In genomic region chr16:88241404-88242311, GRCh38 we compare ENCODE assay signal across 8 cellular contexts.
DNase-seq lines count a peak whose midpoint lies in the region; FAIRE-seq and TF ChIP-seq lines count a peak whose summit lies in the region.
"Not testable (repeated sequence)": the region's sequence is repeated elsewhere in the genome, so short reads cannot be mapped to it uniquely, and the experiment has no call there.

No MANE protein-coding gene starts in this region.

- not testable (repeated sequence) for H3K36me3 ChIP-seq in BLaER1 treated with 17β-estradiol and CSF1 and Interleukin-3, amounts not matched to agents 10 nM and 100 nM; endothelial cell of umbilical vein (ENCODE audit: control insufficient read depth in 2 of 2, extremely low read depth in 1 of 2, insufficient read depth in 2 of 2, low read length in 2 of 2); ovary; tibial artery

- H3K9me3 ChIP-seq in BLaER1 treated with 17β-estradiol and CSF1 and Interleukin-3, amounts not matched to agents 10 nM and 100 nM (replicated peaks in 1 of 11); endothelial cell of umbilical vein (replicated peaks; ENCODE audit: control insufficient read depth, insufficient read depth, low read length); ovary; tibial artery: not testable (repeated sequence)

- not testable (repeated sequence) for H4K20me1 ChIP-seq in BLaER1 treated with 17β-estradiol and CSF1 and Interleukin-3, amounts not matched to agents 10 nM and 100 nM; endothelial cell of umbilical vein (replicated peaks; ENCODE audit: control insufficient read depth, extremely low read depth, insufficient read depth, low read length)

- H3K27ac ChIP-seq in BLaER1 treated with 17β-estradiol and CSF1 and Interleukin-3, amounts not matched to agents 10 nM and 100 nM; ovary: not testable (repeated sequence)
- H3K27ac ChIP-seq in RWPE1 (peak overlapping the region; percentile 70), endothelial cell of umbilical vein (ENCODE audit: insufficient read depth, low read depth, low read length) (peak overlapping the region; percentile 65), tibial artery (peak overlapping the region; percentile 65 to 67)

- intact Hi-C loops in endothelial cell of umbilical vein (cut with micrococcal nuclease), result loop anchor here (10.0 kb wide), 1 partner anchor 47 kb away; no protein-coding TSS in a partner anchor
- intact Hi-C loops in ovary (cut with DNase I); tibial artery (cut with DNase I; ENCODE audit: low total_unique reads): not testable (repeated sequence)

- H3K4me3 ChIP-seq in BLaER1 treated with 17β-estradiol and CSF1 and Interleukin-3, amounts not matched to agents 10 nM and 100 nM; astrocyte of the spinal cord (ENCODE audit: low read depth, low read length); endothelial cell of umbilical vein (replicated peaks in 1 of 3; ENCODE audit: insufficient read depth in 1 of 3, low read depth in 1 of 3, low read length in 3 of 3); ovary; tibial artery: not testable (repeated sequence)

- not testable (repeated sequence) for BruUV-seq in endothelial cell of umbilical vein (replicated peaks; lab: Mats Ljungman, UMichigan)

- H2AFZ ChIP-seq in endothelial cell of umbilical vein (ENCODE audit: low read depth, low read length), result not testable (repeated sequence)

- H3K4me1 ChIP-seq in BLaER1 treated with 17β-estradiol and CSF1 and Interleukin-3, amounts not matched to agents 10 nM and 100 nM, result peaks cover 11 to 35% (median 16%) of the 10 kb centered on the region in 10 experiments; a peak in 17 of 20 replicates
- H3K4me1 ChIP-seq in endothelial cell of umbilical vein (ENCODE audit: control insufficient read depth, extremely low read depth, insufficient read depth, low read length) (peaks cover 37% of the 10 kb centered on the region), ovary (ENCODE audit: insufficient read depth) (peaks cover 24% of the 10 kb centered on the region), tibial artery (peaks cover 0 to 48% (median 39%) of the 10 kb centered on the region in 4 donors)

- TF ChIP-seq CTCF in RWPE1 (conservative IDR thresholded peaks at IDR 0.05; ENCODE audit: low read depth); ovary (IDR thresholded peaks at IDR 0.05); tibial artery (IDR thresholded peaks at IDR 0.05): not testable (repeated sequence)
- TF ChIP-seq CTCF in astrocyte of the spinal cord (IDR thresholded peaks at IDR 0.05; ENCODE audit: low read depth, low read length) (peak; percentile 29), endothelial cell of umbilical vein (IDR thresholded peaks at IDR 0.05; ENCODE audit: extremely low read depth in 1 of 2, insufficient read depth in 1 of 2, low read depth in 1 of 2, low read length in 2 of 2) (peak in 1 of 2 donors; percentile 11)

- POLR2A ChIA-PET in RWPE1 (lab: Yijun Ruan, JAX; ENCODE audit: low non-redundant PET); endothelial cell of umbilical vein (lab: Charles Lee): not testable (repeated sequence)

- not testable (repeated sequence) for TF ChIP-seq EP300 in ovary (IDR thresholded peaks at IDR 0.05)

- not testable (repeated sequence) for TF ChIP-seq POLR2A in endothelial cell of umbilical vein (IDR thresholded peaks at IDR 0.05; ENCODE audit: low read depth, low read length); ovary (IDR thresholded peaks at IDR 0.05)

- not testable (repeated sequence) for H3K9me1 ChIP-seq in endothelial cell of umbilical vein (replicated peaks; ENCODE audit: control insufficient read depth, extremely low read depth, insufficient read depth, low read length)

- FAIRE-seq in endothelial cell of umbilical vein (lab: Jason Lieb, UNC), result peak; percentile 28

- peaks cover 0 to 15% (median 9%) of the 10 kb centered on the region in 11 experiments; a peak in 9 of 22 replicates for H3K27me3 ChIP-seq in BLaER1 treated with 17β-estradiol and CSF1 and Interleukin-3, amounts not matched to agents 10 nM and 100 nM
- H3K27me3 ChIP-seq in endothelial cell of umbilical vein (ENCODE audit: control insufficient read depth in 2 of 2, insufficient read depth in 2 of 2, low read length in 2 of 2); ovary; tibial artery: not testable (repeated sequence)

- peak overlapping the region in 8 of 11 experiments; percentile 31 to 62 (median 50); a peak in 7 of 22 replicates for H3K4me2 ChIP-seq in BLaER1 treated with 17β-estradiol and CSF1 and Interleukin-3, amounts not matched to agents 10 nM and 100 nM
- not testable (repeated sequence) for H3K4me2 ChIP-seq in endothelial cell of umbilical vein (ENCODE audit: insufficient read depth, low read length)

- H3K79me2 ChIP-seq in endothelial cell of umbilical vein (ENCODE audit: control insufficient read depth, insufficient read depth, low read length), result not testable (repeated sequence)

- 84 to 88% (median 85%) methylated on average over 18 to 19 of the region's 19 CpGs for WGBS in ovary, 3 donors

- not testable (repeated sequence) for H3K9ac ChIP-seq in BLaER1 treated with 17β-estradiol and CSF1 and Interleukin-3, amounts not matched to agents 10 nM and 100 nM; endothelial cell of umbilical vein (replicated peaks; ENCODE audit: extremely low read depth, insufficient read depth, low read length)

- DNase-seq in HCEC 1CT (peak; percentile 1), iPS-NIHi11 (ENCODE audit: low spot score) (peak; percentile 26), ovary (peak in 4 of 5 donors; percentile 16 to 47 (median 40))
- DNase-seq in RWPE1 (ENCODE audit: low spot score); astrocyte of the spinal cord (ENCODE audit: low read depth, low spot score); endothelial cell of umbilical vein (ENCODE audit: low read depth, low spot score); tibial artery: not testable (repeated sequence)

- dilution Hi-C loops in endothelial cell of umbilical vein (cut with MboI; ENCODE audit: extremely low pct_ligation_motif_present, low sequenced_read_pairs), result not testable (repeated sequence)

- in situ Hi-C loops in astrocyte of the spinal cord (cut with HindIII; ENCODE audit: low sequenced_read_pairs), result not testable (repeated sequence)

- CTCF ChIA-PET in RWPE1 (lab: Yijun Ruan, JAX), result interaction anchor here (1.3 kb wide), 1 partner anchor 45 kb away, joined by 7 read pairs; no protein-coding TSS in a partner anchor
- CTCF ChIA-PET in endothelial cell of umbilical vein (lab: Charles Lee), result not testable (repeated sequence)
